In the genomic region with DNA sequence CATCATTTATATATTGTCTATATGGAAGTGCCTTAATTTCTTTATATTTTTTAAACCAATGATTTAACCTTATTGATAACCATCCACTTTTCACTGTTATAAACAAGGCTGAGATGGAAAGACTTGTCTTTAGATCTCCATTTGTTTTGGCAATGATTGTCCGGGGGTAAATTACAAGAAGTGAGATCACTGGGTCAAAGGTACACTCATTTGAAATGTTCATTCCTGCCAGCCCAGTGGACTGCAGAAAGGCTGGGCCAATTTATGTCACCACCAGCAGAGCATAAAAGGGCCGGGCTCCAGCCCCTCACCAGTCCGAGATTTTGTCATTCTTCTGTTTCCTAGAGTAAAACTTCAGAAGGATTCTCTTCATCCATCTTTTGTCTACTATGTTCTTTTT, we compare ENCODE assay signal across 14 cellular contexts.
DNase-seq lines count a peak whose midpoint lies in the region; ATAC-seq and TF ChIP-seq lines count a peak whose summit lies in the region.
"Had no signal": no experiment of that assay in that cellular context is flagged by ENCODE, and none has a peak within 500 bp of the region (broad histone marks: within the 10 kb centered on the region; RNA-seq: fewer than 3 reads in every experiment).

No MANE protein-coding gene starts in this region.

- no peak overlapping the region for H2AFZ ChIP-seq in neural progenitor cell (replicated peaks)
- H2AFZ ChIP-seq: GM23248 had no signal

- H3K36me3 ChIP-seq in colonic mucosa (no peaks in the 10 kb centered on the region), neural progenitor cell (no peaks in the 10 kb centered on the region)

- H3K9me3 Mint-ChIP-seq in neural progenitor cell: peaks cover 12% of the 10 kb centered on the region
- H3K9me3 Mint-ChIP-seq: CD4-positive, alpha-beta T cell had no signal

- no peak overlapping the region for H3K4me2 ChIP-seq in neural progenitor cell

- H3K9me3 ChIP-seq in colonic mucosa: no peaks in the 10 kb centered on the region
- H3K9me3 ChIP-seq in neural progenitor cell (ENCODE audit: low read depth): no peaks in the 10 kb centered on the region

- TF ChIP-seq CTCF in colonic mucosa (IDR thresholded peaks at IDR 0.05) (no peak), neural progenitor cell (IDR thresholded peaks at IDR 0.05) (no peak)

- peaks cover 3% of the 10 kb centered on the region for H3K27me3 Mint-ChIP-seq in neural progenitor cell (ENCODE audit: insufficient read depth, low read depth)

- H3K27ac ChIP-seq in colonic mucosa (no peak overlapping the region), neural progenitor cell (no peak overlapping the region)
- H3K27ac ChIP-seq: GM23248 had no signal

- H3K4me3 ChIP-seq in colonic mucosa: no peak overlapping the region
- H3K4me3 ChIP-seq in neural progenitor cell: no peak overlapping the region
- H3K4me3 ChIP-seq: GM23248 had no signal

- H3F3A ChIP-seq in neural progenitor cell (ENCODE audit: low read depth): no peaks in the 10 kb centered on the region

- peak overlapping the region; percentile 42 for H3K27ac Mint-ChIP-seq in neural progenitor cell
- H3K27ac Mint-ChIP-seq: B cell; CD4-positive, alpha-beta T cell had no signal

- no peak overlapping the region for H3K4me3 Mint-ChIP-seq in neural progenitor cell
- H3K4me3 Mint-ChIP-seq: B cell; CD4-positive, alpha-beta T cell had no signal

- H4K20me1 ChIP-seq in neural progenitor cell (ENCODE audit: low read depth): no peaks in the 10 kb centered on the region

- H3K27me3 ChIP-seq in colonic mucosa: no peaks in the 10 kb centered on the region
- H3K27me3 ChIP-seq in neural progenitor cell: no peaks in the 10 kb centered on the region

- peaks cover 26% of the 10 kb centered on the region for H3K4me1 Mint-ChIP-seq in neural progenitor cell
- H3K4me1 Mint-ChIP-seq: B cell had no signal

- no peaks in the 10 kb centered on the region for H3K79me2 ChIP-seq in neural progenitor cell (ENCODE audit: low read depth)

- DNase-seq in colonic mucosa: peak; percentile 34
- DNase-seq in left colon: no peak
- no peak for DNase-seq in neural progenitor cell (ENCODE audit: low spot score)
- DNase-seq in globus pallidus (ENCODE audit: low spot score): no peak
- no peak for DNase-seq in NCI-H446 (lab: John Stamatoyannopoulos, UW)
- DNase-seq: C1 segment of cervical spinal cord; Calu3; CD4-positive, alpha-beta T cell; DMS 273 treated with DMSO at 0.1 percent for 48 hours; GM23248 had no signal

- intact Hi-C loops in colonic mucosa (cut with DNase I): no loop called here
- intact Hi-C loops in left colon (cut with DNase I, micrococcal nuclease): no loop called here

- no peak overlapping the region for H3K9ac ChIP-seq in colonic mucosa (ENCODE audit: low read depth in 2 of 2, low read length in 2 of 2)
- no peak overlapping the region for H3K9ac ChIP-seq in neural progenitor cell
- H3K9ac ChIP-seq: GM23248 had no signal

- H3K4me1 ChIP-seq in colonic mucosa (no peaks in the 10 kb centered on the region), neural progenitor cell (no peaks in the 10 kb centered on the region)

- ATAC-seq in left colon (peak; percentile 49), HG02970 (IDR thresholded peaks at IDR 0.05; ENCODE audit: low FRiP score, unreplicated experiment) (no peak), HG03045 (IDR thresholded peaks at IDR 0.05; ENCODE audit: unreplicated experiment) (no peak)
- ATAC-seq: HCT116 had no signal

- no peaks in the 10 kb centered on the region for H3K36me3 Mint-ChIP-seq in neural progenitor cell
